1 cellular context compared by ENCODE assay signal in the genomic region with DNA sequence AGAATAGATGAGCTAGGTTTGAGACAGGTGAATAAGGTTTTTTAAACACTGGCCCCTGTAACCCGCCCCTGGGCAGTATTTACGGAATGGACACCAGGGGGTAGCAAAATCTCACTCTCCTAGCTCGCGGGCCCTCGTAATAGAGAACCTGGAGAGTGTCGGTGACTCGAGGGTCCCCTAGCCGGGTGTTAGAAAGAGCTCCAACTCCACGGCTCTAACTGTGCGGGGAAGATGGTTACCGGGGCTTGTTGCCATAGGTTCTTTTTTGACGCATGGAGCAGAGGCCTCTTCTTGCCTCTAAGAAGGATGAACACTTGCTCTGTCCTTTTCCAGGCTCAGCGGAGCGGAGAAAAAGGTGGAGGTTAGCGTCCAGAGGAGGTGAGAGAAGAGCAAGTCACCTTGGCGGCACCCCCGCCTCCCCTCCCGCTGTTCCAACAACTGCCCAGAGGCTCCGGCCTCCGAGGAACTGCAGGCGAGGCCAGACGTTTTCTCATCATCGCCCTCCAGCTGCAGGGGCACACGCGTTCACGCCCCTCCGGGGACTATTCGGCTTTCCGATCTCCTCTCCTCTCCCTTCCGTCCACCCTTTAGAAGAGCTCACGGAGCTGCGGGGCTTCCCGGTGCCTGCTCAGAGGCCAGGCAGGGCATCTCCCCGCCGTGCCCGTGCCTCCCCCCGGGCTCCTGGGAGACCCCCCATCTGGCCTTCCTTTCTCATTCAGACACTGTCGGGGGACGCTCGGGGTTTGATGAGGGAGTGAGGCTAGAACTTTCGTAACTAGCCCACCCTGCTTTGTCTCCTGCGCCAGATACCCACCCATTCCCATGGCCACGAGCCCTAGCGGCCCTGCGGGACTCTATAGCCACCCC.
A peak's percentile ranks its signal among the peaks of the same experiment; 100 is the strongest.
TF ChIP-seq lines count a peak whose summit lies in the region.

No MANE protein-coding gene starts in this region.

TF ChIP-seq in HepG2, 621 proteins besides CTCF, POLR2A, EP300 and RAD21 (continued from another document and continues in another):
- TF ChIP-seq, protein P1, sequence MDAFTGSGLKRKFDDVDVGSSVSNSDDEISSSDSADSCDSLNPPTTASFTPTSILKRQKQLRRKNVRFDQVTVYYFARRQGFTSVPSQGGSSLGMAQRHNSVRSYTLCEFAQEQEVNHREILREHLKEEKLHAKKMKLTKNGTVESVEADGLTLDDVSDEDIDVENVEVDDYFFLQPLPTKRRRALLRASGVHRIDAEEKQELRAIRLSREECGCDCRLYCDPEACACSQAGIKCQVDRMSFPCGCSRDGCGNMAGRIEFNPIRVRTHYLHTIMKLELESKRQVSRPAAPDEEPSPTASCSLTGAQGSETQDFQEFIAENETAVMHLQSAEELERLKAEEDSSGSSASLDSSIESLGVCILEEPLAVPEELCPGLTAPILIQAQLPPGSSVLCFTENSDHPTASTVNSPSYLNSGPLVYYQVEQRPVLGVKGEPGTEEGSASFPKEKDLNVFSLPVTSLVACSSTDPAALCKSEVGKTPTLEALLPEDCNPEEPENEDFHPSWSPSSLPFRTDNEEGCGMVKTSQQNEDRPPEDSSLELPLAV (CRISPR knock-in tag; conservative IDR thresholded peaks at IDR 0.05; ENCODE audit: low read depth): no peak
- TF ChIP-seq ZNF331 (CRISPR knock-in tag; IDR thresholded peaks at IDR 0.05) (peak; percentile 39; the same call in 1 of the 2 replicates), ZBTB7B (CRISPR knock-in tag; IDR thresholded peaks at IDR 0.05) (peak; percentile 79), ZNF256 (CRISPR knock-in tag; conservative IDR thresholded peaks at IDR 0.05) (no peak), ARNT (IDR thresholded peaks at IDR 0.05) (no peak), ZNF841 (CRISPR knock-in tag; IDR thresholded peaks at IDR 0.05; ENCODE audit: borderline replicate concordance) (no peak), SETDB1 (CRISPR knock-in tag; IDR thresholded peaks at IDR 0.05; ENCODE audit: borderline replicate concordance) (no peak), ESRRA (CRISPR knock-in tag; IDR thresholded peaks at IDR 0.05; ENCODE audit: low read depth) (no peak), AKAP8 (CRISPR knock-in tag; IDR thresholded peaks at IDR 0.05) (0 out of 2 replicates have a peak, but pooled peaks have one; percentile 39), YEATS4 (CRISPR knock-in tag; IDR thresholded peaks at IDR 0.05; ENCODE audit: borderline replicate concordance) (no peak), ZMYM3 (CRISPR knock-in tag; IDR thresholded peaks at IDR 0.05) (no peak; the same call in 1 of the 2 replicates), MXD4 (CRISPR knock-in tag; IDR thresholded peaks at IDR 0.05) (no peak; the same call in 1 of the 2 replicates), ERF (CRISPR knock-in tag; IDR thresholded peaks at IDR 0.05) (no peak; the same call in 1 of the 2 replicates), E2F5 (CRISPR knock-in tag; conservative IDR thresholded peaks at IDR 0.05) (no peak), ZNF563 (CRISPR knock-in tag; IDR thresholded peaks at IDR 0.05) (peak; percentile 89), ELK4 (CRISPR knock-in tag; IDR thresholded peaks at IDR 0.05; ENCODE audit: borderline replicate concordance) (no peak), MATR3 (CRISPR knock-in tag; IDR thresholded peaks at IDR 0.05) (no peak), ZNF75D (CRISPR knock-in tag; IDR thresholded peaks at IDR 0.05; ENCODE audit: borderline replicate concordance) (no peak), ZKSCAN1 (IDR thresholded peaks at IDR 0.05; ENCODE audit: low read length) (no peak), FOXP1 (IDR thresholded peaks at IDR 0.05) (no peak), FOXP1 (CRISPR knock-in tag; IDR thresholded peaks at IDR 0.05) (no peak), FOXP4 (CRISPR knock-in tag; IDR thresholded peaks at IDR 0.05) (0 out of 2 replicates have a peak, but pooled peaks have one; percentile 11), CEBPG (CRISPR knock-in tag; IDR thresholded peaks at IDR 0.05) (no peak), ARID5B (CRISPR knock-in tag; IDR thresholded peaks at IDR 0.05) (peak; percentile 5; the same call in 1 of the 2 replicates), KLF12 (CRISPR knock-in tag; IDR thresholded peaks at IDR 0.05; ENCODE audit: borderline replicate concordance) (no peak), SMYD3 (CRISPR knock-in tag; IDR thresholded peaks at IDR 0.05) (no peak), TBX2 (CRISPR knock-in tag; IDR thresholded peaks at IDR 0.05; ENCODE audit: borderline replicate concordance) (no peak), RXRB (CRISPR knock-in tag; IDR thresholded peaks at IDR 0.05; ENCODE audit: borderline replicate concordance) (no peak), XBP1 (CRISPR knock-in tag; IDR thresholded peaks at IDR 0.05) (no peak), ZNF282 (IDR thresholded peaks at IDR 0.05; ENCODE audit: partially characterized antibody) (no peak), ZNF772 (CRISPR knock-in tag; IDR thresholded peaks at IDR 0.05) (peak; percentile 54; the same call in 1 of the 2 replicates), GLI4 (CRISPR knock-in tag; IDR thresholded peaks at IDR 0.05; ENCODE audit: borderline replicate concordance) (no peak), ARNTL (CRISPR knock-in tag; IDR thresholded peaks at IDR 0.05) (0 out of 2 replicates have a peak, but pooled peaks have one; percentile 20), ZSCAN20 (CRISPR knock-in tag; IDR thresholded peaks at IDR 0.05; ENCODE audit: borderline replicate concordance) (no peak), TEAD3 (CRISPR knock-in tag; optimal IDR thresholded peaks at IDR 0.05; ENCODE audit: borderline replicate concordance) (peak; percentile 5), MZF1 (CRISPR knock-in tag; IDR thresholded peaks at IDR 0.05; ENCODE audit: borderline replicate concordance) (no peak)
- TF ChIP-seq, protein P2, sequence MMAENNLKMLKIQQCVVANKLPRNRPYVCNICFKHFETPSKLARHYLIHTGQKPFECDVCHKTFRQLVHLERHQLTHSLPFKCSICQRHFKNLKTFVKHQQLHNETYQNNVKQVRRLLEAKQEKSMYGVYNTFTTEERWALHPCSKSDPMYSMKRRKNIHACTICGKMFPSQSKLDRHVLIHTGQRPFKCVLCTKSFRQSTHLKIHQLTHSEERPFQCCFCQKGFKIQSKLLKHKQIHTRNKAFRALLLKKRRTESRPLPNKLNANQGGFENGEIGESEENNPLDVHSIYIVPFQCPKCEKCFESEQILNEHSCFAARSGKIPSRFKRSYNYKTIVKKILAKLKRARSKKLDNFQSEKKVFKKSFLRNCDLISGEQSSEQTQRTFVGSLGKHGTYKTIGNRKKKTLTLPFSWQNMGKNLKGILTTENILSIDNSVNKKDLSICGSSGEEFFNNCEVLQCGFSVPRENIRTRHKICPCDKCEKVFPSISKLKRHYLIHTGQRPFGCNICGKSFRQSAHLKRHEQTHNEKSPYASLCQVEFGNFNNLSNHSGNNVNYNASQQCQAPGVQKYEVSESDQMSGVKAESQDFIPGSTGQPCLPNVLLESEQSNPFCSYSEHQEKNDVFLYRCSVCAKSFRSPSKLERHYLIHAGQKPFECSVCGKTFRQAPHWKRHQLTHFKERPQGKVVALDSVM (CRISPR knock-in tag; IDR thresholded peaks at IDR 0.05): peak; percentile 89; the same call in 1 of the 2 replicates
- TF ChIP-seq, protein P3, sequence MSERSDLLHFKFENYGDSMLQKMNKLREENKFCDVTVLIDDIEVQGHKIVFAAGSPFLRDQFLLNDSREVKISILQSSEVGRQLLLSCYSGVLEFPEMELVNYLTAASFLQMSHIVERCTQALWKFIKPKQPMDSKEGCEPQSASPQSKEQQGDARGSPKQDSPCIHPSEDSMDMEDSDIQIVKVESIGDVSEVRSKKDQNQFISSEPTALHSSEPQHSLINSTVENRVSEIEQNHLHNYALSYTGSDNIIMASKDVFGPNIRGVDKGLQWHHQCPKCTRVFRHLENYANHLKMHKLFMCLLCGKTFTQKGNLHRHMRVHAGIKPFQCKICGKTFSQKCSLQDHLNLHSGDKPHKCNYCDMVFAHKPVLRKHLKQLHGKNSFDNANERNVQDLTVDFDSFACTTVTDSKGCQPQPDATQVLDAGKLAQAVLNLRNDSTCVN (CRISPR knock-in tag; IDR thresholded peaks at IDR 0.05; ENCODE audit: borderline replicate concordance): no peak
- TF ChIP-seq, protein P4, sequence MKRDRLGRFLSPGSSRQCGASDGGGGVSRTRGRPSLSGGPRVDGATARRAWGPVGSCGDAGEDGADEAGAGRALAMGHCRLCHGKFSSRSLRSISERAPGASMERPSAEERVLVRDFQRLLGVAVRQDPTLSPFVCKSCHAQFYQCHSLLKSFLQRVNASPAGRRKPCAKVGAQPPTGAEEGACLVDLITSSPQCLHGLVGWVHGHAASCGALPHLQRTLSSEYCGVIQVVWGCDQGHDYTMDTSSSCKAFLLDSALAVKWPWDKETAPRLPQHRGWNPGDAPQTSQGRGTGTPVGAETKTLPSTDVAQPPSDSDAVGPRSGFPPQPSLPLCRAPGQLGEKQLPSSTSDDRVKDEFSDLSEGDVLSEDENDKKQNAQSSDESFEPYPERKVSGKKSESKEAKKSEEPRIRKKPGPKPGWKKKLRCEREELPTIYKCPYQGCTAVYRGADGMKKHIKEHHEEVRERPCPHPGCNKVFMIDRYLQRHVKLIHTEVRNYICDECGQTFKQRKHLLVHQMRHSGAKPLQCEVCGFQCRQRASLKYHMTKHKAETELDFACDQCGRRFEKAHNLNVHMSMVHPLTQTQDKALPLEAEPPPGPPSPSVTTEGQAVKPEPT (CRISPR knock-in tag; IDR thresholded peaks at IDR 0.05; ENCODE audit: low read depth): no peak
- TF ChIP-seq, protein P5, sequence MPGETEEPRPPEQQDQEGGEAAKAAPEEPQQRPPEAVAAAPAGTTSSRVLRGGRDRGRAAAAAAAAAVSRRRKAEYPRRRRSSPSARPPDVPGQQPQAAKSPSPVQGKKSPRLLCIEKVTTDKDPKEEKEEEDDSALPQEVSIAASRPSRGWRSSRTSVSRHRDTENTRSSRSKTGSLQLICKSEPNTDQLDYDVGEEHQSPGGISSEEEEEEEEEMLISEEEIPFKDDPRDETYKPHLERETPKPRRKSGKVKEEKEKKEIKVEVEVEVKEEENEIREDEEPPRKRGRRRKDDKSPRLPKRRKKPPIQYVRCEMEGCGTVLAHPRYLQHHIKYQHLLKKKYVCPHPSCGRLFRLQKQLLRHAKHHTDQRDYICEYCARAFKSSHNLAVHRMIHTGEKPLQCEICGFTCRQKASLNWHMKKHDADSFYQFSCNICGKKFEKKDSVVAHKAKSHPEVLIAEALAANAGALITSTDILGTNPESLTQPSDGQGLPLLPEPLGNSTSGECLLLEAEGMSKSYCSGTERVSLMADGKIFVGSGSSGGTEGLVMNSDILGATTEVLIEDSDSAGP (CRISPR knock-in tag; IDR thresholded peaks at IDR 0.05; ENCODE audit: borderline replicate concordance): peak; percentile 46; the same call in 1 of the 2 replicates
